In genomic region chr10:126663328-126663727, GRCh38 we compare ENCODE assay signal across 10 cellular contexts. TPM values are rescaled to one million over a fixed set of nuclear protein-coding genes. Genes with fewer than 3 reads are reported as not detected.
DNase-seq lines count a peak whose midpoint lies in the region; ATAC-seq and TF ChIP-seq lines count a peak whose summit lies in the region.
"Had no signal": no experiment of that assay in that cellular context is flagged by ENCODE, and none has a peak within 500 bp of the region (broad histone marks: within the 10 kb centered on the region; RNA-seq: fewer than 3 reads in every experiment).

No MANE protein-coding gene starts in this region.

- H3K27me3 ChIP-seq in adrenal gland: peaks cover 9% of the 10 kb centered on the region

- DNase-seq in NCI-H748 (lab: John Stamatoyannopoulos, UW; ENCODE audit: unreplicated experiment) (peak; percentile 8), NCI-H748 treated with DMSO at 0.1 percent for 48 hours (lab: John Stamatoyannopoulos, UW) (no peak), astrocyte of the hippocampus (ENCODE audit: low read depth, low spot score) (peak; percentile 87), hypothalamus (lab: John Stamatoyannopoulos, UW) (peak in 46 of 51 donors; percentile 17 to 93 (median 77)), adrenal gland (no peak)
- DNase-seq in stimulated activated naive CD8-positive, alpha-beta T cell treated with anti-CD3 and anti-CD28 coated beads, Interleukin-15, Interleukin-2, amounts not matched to agents 100 U/mL and 50 U/mL, for 24 hours: peak; percentile 19
- DNase-seq: activated naive CD8-positive, alpha-beta T cell treated with anti-CD3 and anti-CD28 coated beads, Interleukin-2, amount 10 ng/mL, durations not matched to agents 7 days and 5 days; stimulated activated CD4-positive, alpha-beta T cell treated with anti-CD3 and anti-CD28 coated beads, Interleukin-2, amount 100 ng/mL, for 48 hours had no signal

- no peak for TF ChIP-seq POLR2A in adrenal gland (IDR thresholded peaks at IDR 0.05)

- no peaks in the 10 kb centered on the region for H3K9me3 ChIP-seq in adrenal gland (replicated peaks in 1 of 3)

- no peak overlapping the region for H3K4me3 ChIP-seq in adrenal gland

- intact Hi-C loops in adrenal gland (cut with DNase I): no loop called here

- H3K36me3 ChIP-seq in adrenal gland (replicated peaks in 1 of 2): no peaks in the 10 kb centered on the region

- H3K27ac ChIP-seq in adrenal gland: no peak overlapping the region

- TF ChIP-seq CTCF in adrenal gland (IDR thresholded peaks at IDR 0.05): no peak

- peak; percentile 80 for ATAC-seq in stimulated activated naive CD8-positive, alpha-beta T cell treated with anti-CD3 and anti-CD28 coated beads, Interleukin-15, Interleukin-2, amounts not matched to agents 100 U/mL and 50 U/mL, for 24 hours
- ATAC-seq in HG03378 (IDR thresholded peaks at IDR 0.05; ENCODE audit: unreplicated experiment) (no peak), GM18519 (IDR thresholded peaks at IDR 0.05; ENCODE audit: low FRiP score, unreplicated experiment) (no peak)

- whole genome bisulfite sequencing in adrenal gland, 4 donors: 65 to 80% (median 77%) methylated on average over 9 of the region's 9 CpGs

- no peaks in the 10 kb centered on the region for H3K4me1 ChIP-seq in adrenal gland (replicated peaks in 1 of 2)

RNA-seq across cellular contexts. Expression of gene C10orf90, which starts 7.2 kb away (rescaled TPM):
- under 1 TPM in 1 of 8 donors, not detected in 7; 0.18 TPM for total RNA-seq in adrenal gland
- under 1 TPM in 1 of 3 donors, not detected in 2; 0.10 TPM for polyA plus RNA-seq in adrenal gland
- total RNA-seq: activated naive CD8-positive, alpha-beta T cell treated with anti-CD3 and anti-CD28 coated beads, Interleukin-2, amount 10 ng/mL, durations not matched to agents 7 days and 5 days had no signal

Comparison
In these comparisons a context has a peak if more than half of its experiments do, and no peak if none do; other contexts are left out.
1. DNase-seq: peak in NCI-H748 (single experiment), astrocyte of the hippocampus (single experiment), hypothalamus (46 of 51) and stimulated activated naive CD8-positive, alpha-beta T cell treated with anti-CD3 and anti-CD28 coated beads, Interleukin-15, Interleukin-2, amounts not matched to agents 100 U/mL and 50 U/mL, for 24 hours (single experiment); none in NCI-H748 treated with DMSO at 0.1 percent for 48 hours (single experiment) and adrenal gland (0 of 7).